Comparison of ENCODE assay signal across 8 cellular contexts in genomic region chr14:94748667-94749347, GRCh38. TPM values are rescaled to one million over a fixed set of nuclear protein-coding genes. Genes with fewer than 3 reads are reported as not detected.
DNase-seq lines count a peak whose midpoint lies in the region; ATAC-seq and TF ChIP-seq lines count a peak whose summit lies in the region.

No MANE protein-coding gene starts in this region.

- no peak for TF ChIP-seq POLR2A in gastroesophageal sphincter (IDR thresholded peaks at IDR 0.05)

- H3K4me1 ChIP-seq in psoas muscle (no peaks in the 10 kb centered on the region), gastroesophageal sphincter (no peaks in the 10 kb centered on the region)

- ATAC-seq in psoas muscle (peak in 1 of 4 donors; percentile 57), gastroesophageal sphincter (no peak)

- intact Hi-C loops in psoas muscle (cut with DNase I) = no loop called here

- H3K9me3 ChIP-seq in psoas muscle = no peaks in the 10 kb centered on the region
- H3K9me3 ChIP-seq in gastroesophageal sphincter = no peaks in the 10 kb centered on the region

- H3K4me3 ChIP-seq in choroid plexus epithelial cell (ENCODE audit: low read depth, low read length) (no peak overlapping the region), psoas muscle (no peak overlapping the region), gastroesophageal sphincter (no peak overlapping the region)

- H3K27ac ChIP-seq in psoas muscle = no peak overlapping the region
- no peak overlapping the region for H3K27ac ChIP-seq in gastroesophageal sphincter

- DNase-seq in stimulated activated CD4-positive, alpha-beta T cell treated with anti-CD3 and anti-CD28 coated beads, Interleukin-1b, Interleukin-23, amount 100 ng/mL, for 48 hours = peak; percentile 13
- DNase-seq in stimulated activated CD4-positive, alpha-beta T cell treated with anti-CD3 and anti-CD28 coated beads, Interleukin-12 subunit alpha, Interleukin-12 subunit beta, amount 100 ng/mL, for 4 hours = no peak
- DNase-seq in NCI-H1694 treated with DMSO at 0.1 percent for 48 hours (lab: John Stamatoyannopoulos, UW) (peak; percentile 73), choroid plexus epithelial cell (ENCODE audit: low read depth) (peak; percentile 51), psoas muscle (no peak), middle frontal gyrus (ENCODE audit: extremely low spot score, low spot score) (no peak), amygdala (lab: John Stamatoyannopoulos, UW) (no peak)

- TF ChIP-seq CTCF in choroid plexus epithelial cell (conservative IDR thresholded peaks at IDR 0.05; ENCODE audit: low read depth, low read length) = peak; percentile 87
- peak; percentile 26 for TF ChIP-seq CTCF in psoas muscle (IDR thresholded peaks at IDR 0.05)
- TF ChIP-seq CTCF in gastroesophageal sphincter (IDR thresholded peaks at IDR 0.05) = peak in 1 of 4 experiments; percentile 40

- TF ChIP-seq EP300 in gastroesophageal sphincter (IDR thresholded peaks at IDR 0.05) = no peak

- H3K27me3 ChIP-seq in psoas muscle (ENCODE audit: insufficient read depth in 3 of 3, low read length in 2 of 3) = peaks cover 0 to 3% (median 0%) of the 10 kb centered on the region in 3 donors
- peaks cover 33% of the 10 kb centered on the region for H3K27me3 ChIP-seq in gastroesophageal sphincter

- WGBS in psoas muscle, 3 donors = 36 to 43% (median 37%) methylated on average over 11 of the region's 11 CpGs
- WGBS in gastroesophageal sphincter (ENCODE audit: low coverage in 1 of 2), 2 donors = 23 to 28% methylated on average over 8 to 11 of the region's 11 CpGs

- no peaks in the 10 kb centered on the region for H3K36me3 ChIP-seq in psoas muscle (ENCODE audit: insufficient read depth in 1 of 2, low read depth in 1 of 2)
- no peaks in the 10 kb centered on the region for H3K36me3 ChIP-seq in gastroesophageal sphincter

RNA-seq across cellular contexts. Expression of gene GSC, which starts 21.1 kb away (rescaled TPM):
- total RNA-seq in psoas muscle (under 1 TPM; 0.36 to 0.94 (median 0.62) TPM), gastroesophageal sphincter (1 to 10 TPM in 1 of 4 donors, not detected in 3; 3.5 TPM)
- under 1 TPM; 0.34 to 0.51 (median 0.40) TPM for polyA plus RNA-seq in psoas muscle

Comparison
In these comparisons a context has a peak if more than half of its experiments do, and no peak if none do; other contexts are left out.
1. DNase-seq: peak in stimulated activated CD4-positive, alpha-beta T cell treated with anti-CD3 and anti-CD28 coated beads, Interleukin-1b, Interleukin-23, amount 100 ng/mL, for 48 hours (single experiment), NCI-H1694 treated with DMSO at 0.1 percent for 48 hours (single experiment) and choroid plexus epithelial cell (single experiment); none in stimulated activated CD4-positive, alpha-beta T cell treated with anti-CD3 and anti-CD28 coated beads, Interleukin-12 subunit alpha, Interleukin-12 subunit beta, amount 100 ng/mL, for 4 hours (single experiment), psoas muscle (0 of 2), middle frontal gyrus (single experiment) and amygdala (0 of 56).